ENCODE assay signal across 8 cellular contexts in the genomic region with DNA sequence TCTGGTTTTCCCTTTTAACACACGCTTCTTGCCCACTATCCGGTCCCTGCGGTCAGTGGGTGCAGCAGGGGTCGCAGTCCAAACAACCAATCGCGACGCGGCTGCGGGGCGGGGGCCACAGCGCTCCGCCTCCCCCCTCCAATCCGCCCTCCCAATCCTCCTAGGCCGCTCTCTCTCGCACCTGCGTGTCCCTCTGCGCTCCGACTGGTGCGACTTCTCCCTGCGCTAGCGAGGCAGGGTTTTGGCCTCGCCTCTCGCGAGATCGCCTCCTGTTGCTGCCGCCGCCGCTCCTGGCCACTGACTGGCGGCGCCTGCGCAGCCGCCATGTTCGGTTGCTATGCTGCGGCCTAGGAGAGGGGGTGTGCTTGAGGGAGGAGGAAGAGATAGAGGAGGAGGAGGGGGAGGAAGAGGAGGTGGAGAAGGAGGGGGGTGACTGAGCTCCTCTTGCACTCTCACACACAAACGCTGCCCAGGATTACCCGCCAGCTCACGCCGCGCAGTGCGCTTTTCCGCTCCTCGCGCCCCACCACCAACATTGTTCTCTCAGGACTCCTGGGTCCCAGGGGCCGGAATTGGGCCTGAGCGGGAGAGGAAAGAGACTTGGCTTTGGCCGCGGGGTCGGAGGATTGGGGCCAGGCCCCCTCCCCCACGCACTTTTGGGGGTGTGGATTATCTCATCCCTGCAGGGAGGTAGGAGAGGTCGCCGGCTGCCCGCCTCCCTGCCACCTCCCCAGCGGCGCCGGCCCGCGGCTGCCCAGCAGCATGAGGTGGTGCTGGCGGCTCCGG. TPM values are rescaled to one million over a fixed set of nuclear protein-coding genes. Genes with fewer than 3 reads are reported as not detected.
DNase-seq lines count a peak whose midpoint lies in the region; ATAC-seq, FAIRE-seq and TF ChIP-seq lines count a peak whose summit lies in the region.

A gene with protein sequence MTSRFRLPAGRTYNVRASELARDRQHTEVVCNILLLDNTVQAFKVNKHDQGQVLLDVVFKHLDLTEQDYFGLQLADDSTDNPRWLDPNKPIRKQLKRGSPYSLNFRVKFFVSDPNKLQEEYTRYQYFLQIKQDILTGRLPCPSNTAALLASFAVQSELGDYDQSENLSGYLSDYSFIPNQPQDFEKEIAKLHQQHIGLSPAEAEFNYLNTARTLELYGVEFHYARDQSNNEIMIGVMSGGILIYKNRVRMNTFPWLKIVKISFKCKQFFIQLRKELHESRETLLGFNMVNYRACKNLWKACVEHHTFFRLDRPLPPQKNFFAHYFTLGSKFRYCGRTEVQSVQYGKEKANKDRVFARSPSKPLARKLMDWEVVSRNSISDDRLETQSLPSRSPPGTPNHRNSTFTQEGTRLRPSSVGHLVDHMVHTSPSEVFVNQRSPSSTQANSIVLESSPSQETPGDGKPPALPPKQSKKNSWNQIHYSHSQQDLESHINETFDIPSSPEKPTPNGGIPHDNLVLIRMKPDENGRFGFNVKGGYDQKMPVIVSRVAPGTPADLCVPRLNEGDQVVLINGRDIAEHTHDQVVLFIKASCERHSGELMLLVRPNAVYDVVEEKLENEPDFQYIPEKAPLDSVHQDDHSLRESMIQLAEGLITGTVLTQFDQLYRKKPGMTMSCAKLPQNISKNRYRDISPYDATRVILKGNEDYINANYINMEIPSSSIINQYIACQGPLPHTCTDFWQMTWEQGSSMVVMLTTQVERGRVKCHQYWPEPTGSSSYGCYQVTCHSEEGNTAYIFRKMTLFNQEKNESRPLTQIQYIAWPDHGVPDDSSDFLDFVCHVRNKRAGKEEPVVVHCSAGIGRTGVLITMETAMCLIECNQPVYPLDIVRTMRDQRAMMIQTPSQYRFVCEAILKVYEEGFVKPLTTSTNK (plus strand): TSS at position 472 of the 786 bp plus-strand sequence. CDS start 49,932 bp downstream, outside the sequence.

- H3K4me3 Mint-ChIP-seq in chondrocyte (ENCODE audit: unreplicated experiment), result peak within 1 kb of the TSS; percentile 83

- no peaks in the 10 kb centered on the region for H3K27me3 ChIP-seq in keratinocyte (ENCODE audit: control insufficient read depth, extremely low read depth, insufficient read depth, low read length)

- FAIRE-seq in keratinocyte (lab: Jason Lieb, UNC), result peak; percentile 81

- dilution Hi-C loops in keratinocyte (cut with MboI; ENCODE audit: extremely low pct_ligation_motif_present, low sequenced_read_pairs), result no loop called here

- H3K79me2 ChIP-seq in keratinocyte (ENCODE audit: control insufficient read depth, insufficient read depth, low read length), result peaks cover 43% of the 10 kb centered on the region

- H3K4me1 Mint-ChIP-seq in chondrocyte (ENCODE audit: low read depth), result peaks cover 32% of the 10 kb centered on the region

- DNase-seq in AML-193 (lab: John Stamatoyannopoulos, UW), result peak; percentile 97
- DNase-seq in NCI-H510A treated with DMSO at 0.1 percent for 48 hours (lab: John Stamatoyannopoulos, UW), result peak; percentile 99
- DNase-seq in activated CD4-positive, alpha-beta T cell treated with anti-CD3 and anti-CD28 coated beads for 24 hours (ENCODE audit: low read depth in 2 of 2), result peak; percentile 87 to 90
- DNase-seq in chondrocyte (ENCODE audit: low spot score), result peak; percentile 99
- peak; percentile 95 for DNase-seq in keratinocyte (ENCODE audit: low read depth, low spot score)
- peak; percentile 87 to 91 for DNase-seq in stimulated activated CD4-positive, alpha-beta T cell treated with anti-CD3 and anti-CD28 coated beads, Interleukin-15, amount 100 ng/mL, for 1 hour (ENCODE audit: low read depth in 1 of 2, low spot score in 1 of 2)

- no peaks in the 10 kb centered on the region for H3K9me1 ChIP-seq in keratinocyte (ENCODE audit: control insufficient read depth, extremely low read depth, insufficient read depth, low read length)

- peak; percentile 71 for TF ChIP-seq POLR2A in GM19193 (IDR thresholded peaks at IDR 0.05; ENCODE audit: extremely low read depth, insufficient read depth, insufficient read length)

- H3K27ac Mint-ChIP-seq in chondrocyte (ENCODE audit: unreplicated experiment), result peak within 1 kb of the TSS; percentile 90

- no peaks in the 10 kb centered on the region for H3K9me3 ChIP-seq in keratinocyte (ENCODE audit: control insufficient read depth, low read depth, low read length)

- H3K27me3 Mint-ChIP-seq in chondrocyte (ENCODE audit: low read depth), result no peaks in the 10 kb centered on the region

- peak within 1 kb of the TSS; percentile 91 for H2AFZ ChIP-seq in keratinocyte (ENCODE audit: control insufficient read depth, low read length)

- peak within 1 kb of the TSS; percentile 89 for H3K9ac ChIP-seq in keratinocyte (ENCODE audit: control insufficient read depth, extremely low read depth, insufficient read depth, low read length)

- H3K4me1 ChIP-seq in keratinocyte (ENCODE audit: control insufficient read depth, extremely low read depth, insufficient read depth, low read length), result peaks cover 30% of the 10 kb centered on the region

- no peaks in the 10 kb centered on the region for H3K36me3 Mint-ChIP-seq in chondrocyte (ENCODE audit: low read depth)

- H3K36me3 ChIP-seq in keratinocyte (ENCODE audit: control insufficient read depth in 2 of 2, extremely low read depth in 1 of 2, insufficient read depth in 2 of 2, low read length in 2 of 2), result peaks cover 0 to 2% of the 10 kb centered on the region in 2 experiments

- H3K4me2 ChIP-seq in keratinocyte (ENCODE audit: control insufficient read depth, extremely low read depth, insufficient read depth, low read depth, low read length), result peak within 1 kb of the TSS; percentile 98

- TF ChIP-seq CTCF in chondrocyte (IDR thresholded peaks at IDR 0.05) (no peak), keratinocyte (optimal IDR thresholded peaks at IDR 0.05 in 1 of 3, IDR thresholded peaks at IDR 0.05 in 1 of 3, conservative IDR thresholded peaks at IDR 0.05 in 1 of 3; ENCODE audit: extremely low read depth in 1 of 3, insufficient read depth in 2 of 3, low read length in 3 of 3) (no peak)

- H3K4me3 ChIP-seq in keratinocyte (ENCODE audit: control insufficient read depth in 2 of 3, extremely low read depth in 1 of 3, insufficient read depth in 2 of 3, low read depth in 1 of 3, low read length in 3 of 3), result peak within 1 kb of the TSS; percentile 59 to 85 (median 82)

- H4K20me1 ChIP-seq in keratinocyte (ENCODE audit: control insufficient read depth, extremely low read depth, insufficient read depth, low read length), result no peaks in the 10 kb centered on the region

- ATAC-seq in HG03439 (IDR thresholded peaks at IDR 0.05; ENCODE audit: unreplicated experiment), result peak; percentile 96

- peak within 1 kb of the TSS; percentile 88 for H3K27ac ChIP-seq in keratinocyte (ENCODE audit: control insufficient read depth, insufficient read depth, low read length)

- no peaks in the 10 kb centered on the region for H3K9me3 Mint-ChIP-seq in chondrocyte (ENCODE audit: low read depth)

RNA-seq across cellular contexts. Expression of the gene that starts here (rescaled TPM):
- total RNA-seq in chondrocyte, result 21.8 to 24.2 TPM (median 23.8 TPM) in 3 replicates
- 9.3 to 21.2 TPM (median 20.6 TPM) in 3 replicates for polyA plus RNA-seq in keratinocyte
- 8.2 TPM for polyA plus RNA-seq in keratinocyte (2011; ENCODE audit: low read depth)
- polyA plus RNA-seq in keratinocyte (2011; cell fraction: cytosol; rRNA removed), result 5.5 and 14.6 TPM in 2 replicates
- polyA plus RNA-seq in keratinocyte (2011; cell fraction: nucleus; rRNA removed), result 12.2 and 15.7 TPM in 2 replicates
- 6.2 and 9.8 TPM in 2 replicates for polyA plus RNA-seq in keratinocyte (2012; ENCODE audit: low replicate concordance)
- polyA minus RNA-seq in keratinocyte, result 18.9 to 69.3 TPM (median 50.5 TPM) in 3 replicates
- 8.2 TPM for polyA minus RNA-seq in keratinocyte (2011; cell fraction: cytosol; rRNA and poly(A)+ RNA removed)
- polyA minus RNA-seq in keratinocyte (2011; cell fraction: nucleus; rRNA and poly(A)+ RNA removed), result 34.7 and 64.0 TPM in 2 replicates

Comparison
In these comparisons a context has a peak if more than half of its experiments do, and no peak if none do; other contexts are left out.
1. Peak in every context shown above with its lines: DNase-seq, ATAC-seq, H3K4me3 ChIP-seq and H3K27ac ChIP-seq.